Comparison of ENCODE assay signal across 8 cellular contexts in genomic region chr9:2465921-2466460, GRCh38.
DNase-seq lines count a peak whose midpoint lies in the region; ATAC-seq and TF ChIP-seq lines count a peak whose summit lies in the region.

No MANE protein-coding gene starts in this region.

- no peaks in the 10 kb centered on the region for H3K36me3 Mint-ChIP-seq in activated CD4-positive, alpha-beta memory T cell treated with anti-CD3 and anti-CD28 coated beads, Interleukin-2, amount 10 ng/mL, durations not matched to agents 7 days and 5 days (ENCODE audit: low read depth)
- H3K36me3 Mint-ChIP-seq in activated T-helper 2 cell treated with anti-CD3 and anti-CD28 coated beads, Interferon-gamma antibody, Interleukin-2, Interleukin-4, amounts not matched to agents 10 μg/mL and 5 μg/mL and 100 μg/mL, durations not matched to agents 14 hours and 24 hours and 36 hours (ENCODE audit: low read depth) = no peaks in the 10 kb centered on the region

- no peak overlapping the region for H3K9ac ChIP-seq in liver (ENCODE audit: low read depth in 1 of 2, low read length in 2 of 2)

- no peaks in the 10 kb centered on the region for H3K36me3 ChIP-seq in liver (ENCODE audit: control insufficient read depth in 4 of 4, insufficient read depth in 3 of 4, low read depth in 1 of 4, low read length in 3 of 4)

- no peaks in the 10 kb centered on the region for H3K27me3 ChIP-seq in liver (ENCODE audit: control insufficient read depth in 4 of 4, insufficient read depth in 4 of 4, low read length in 3 of 4)

- peaks cover 15% of the 10 kb centered on the region for H3K27me3 Mint-ChIP-seq in activated CD4-positive, alpha-beta memory T cell treated with anti-CD3 and anti-CD28 coated beads, Interleukin-2, amount 10 ng/mL, durations not matched to agents 7 days and 5 days
- H3K27me3 Mint-ChIP-seq in activated T-helper 2 cell treated with anti-CD3 and anti-CD28 coated beads, Interferon-gamma antibody, Interleukin-2, Interleukin-4, amounts not matched to agents 10 μg/mL and 5 μg/mL and 100 μg/mL, durations not matched to agents 14 hours and 24 hours and 36 hours (ENCODE audit: low read depth) = peaks cover 11% of the 10 kb centered on the region

- CTCF ChIA-PET in activated CD4-positive, alpha-beta memory T cell treated with anti-CD3 and anti-CD28 coated beads, Interleukin-2, amount 10 ng/mL, durations not matched to agents 7 days and 5 days (lab: Charles Lee) = no interaction called here

- H3K4me1 ChIP-seq in liver (ENCODE audit: control insufficient read depth in 4 of 4, insufficient read depth in 4 of 4, low read length in 3 of 4) = peaks cover 0 to 15% (median 10%) of the 10 kb centered on the region in 4 donors

- H3K27ac Mint-ChIP-seq in activated CD4-positive, alpha-beta memory T cell treated with anti-CD3 and anti-CD28 coated beads, Interleukin-2, amount 10 ng/mL, durations not matched to agents 7 days and 5 days = no peak overlapping the region
- H3K27ac Mint-ChIP-seq in activated T-helper 2 cell treated with anti-CD3 and anti-CD28 coated beads, Interferon-gamma antibody, Interleukin-2, Interleukin-4, amounts not matched to agents 10 μg/mL and 5 μg/mL and 100 μg/mL, durations not matched to agents 14 hours and 24 hours and 36 hours = no peak overlapping the region

- peak; percentile 43 for DNase-seq in NCI-H2196 treated with DMSO at 0.1 percent for 48 hours (lab: John Stamatoyannopoulos, UW; ENCODE audit: unreplicated experiment)
- no peak for DNase-seq in activated CD4-positive, alpha-beta T cell treated with anti-CD3 and anti-CD28 coated beads, Interleukin-2, amount 50 U/mL, for 48 hours
- DNase-seq in activated CD4-positive, alpha-beta memory T cell treated with anti-CD3 and anti-CD28 coated beads, Interleukin-2, amount 10 ng/mL, durations not matched to agents 7 days and 5 days = no peak
- DNase-seq in activated T-helper 2 cell treated with anti-CD3 and anti-CD28 coated beads, Interferon-gamma antibody, Interleukin-2, Interleukin-4, amounts not matched to agents 10 μg/mL and 5 μg/mL and 100 μg/mL, durations not matched to agents 14 hours and 24 hours and 36 hours (ENCODE audit: low spot score) = no peak

- no peaks in the 10 kb centered on the region for H3K9me3 Mint-ChIP-seq in activated CD4-positive, alpha-beta memory T cell treated with anti-CD3 and anti-CD28 coated beads, Interleukin-2, amount 10 ng/mL, durations not matched to agents 7 days and 5 days
- peaks cover 4% of the 10 kb centered on the region for H3K9me3 Mint-ChIP-seq in activated T-helper 2 cell treated with anti-CD3 and anti-CD28 coated beads, Interferon-gamma antibody, Interleukin-2, Interleukin-4, amounts not matched to agents 10 μg/mL and 5 μg/mL and 100 μg/mL, durations not matched to agents 14 hours and 24 hours and 36 hours

- H3K27ac ChIP-seq in 22Rv1 = peak overlapping the region; percentile 87
- H3K27ac ChIP-seq in liver (ENCODE audit: low read depth in 1 of 2, low read length in 2 of 2) = peak overlapping the region; percentile 30 to 33

- no peaks in the 10 kb centered on the region for H3K9me3 ChIP-seq in liver (ENCODE audit: control insufficient read depth in 4 of 4, low read length in 3 of 4)

- H3K4me1 Mint-ChIP-seq in activated CD4-positive, alpha-beta memory T cell treated with anti-CD3 and anti-CD28 coated beads, Interleukin-2, amount 10 ng/mL, durations not matched to agents 7 days and 5 days = no peaks in the 10 kb centered on the region
- peaks cover 2% of the 10 kb centered on the region for H3K4me1 Mint-ChIP-seq in activated T-helper 2 cell treated with anti-CD3 and anti-CD28 coated beads, Interferon-gamma antibody, Interleukin-2, Interleukin-4, amounts not matched to agents 10 μg/mL and 5 μg/mL and 100 μg/mL, durations not matched to agents 14 hours and 24 hours and 36 hours (ENCODE audit: low read depth)

- no peak overlapping the region for H3K4me3 Mint-ChIP-seq in activated CD4-positive, alpha-beta memory T cell treated with anti-CD3 and anti-CD28 coated beads, Interleukin-2, amount 10 ng/mL, durations not matched to agents 7 days and 5 days
- no peak overlapping the region for H3K4me3 Mint-ChIP-seq in activated T-helper 2 cell treated with anti-CD3 and anti-CD28 coated beads, Interferon-gamma antibody, Interleukin-2, Interleukin-4, amounts not matched to agents 10 μg/mL and 5 μg/mL and 100 μg/mL, durations not matched to agents 14 hours and 24 hours and 36 hours (ENCODE audit: low read depth)

- ATAC-seq in GM18909 (IDR thresholded peaks at IDR 0.05; ENCODE audit: poor library complexity, unreplicated experiment) (peak; percentile 100), HG02981 (IDR thresholded peaks at IDR 0.05; ENCODE audit: unreplicated experiment) (peak; percentile 98)

- WGBS in liver = 16% methylated on average over 1 of the region's 1 CpG

- H3K4me3 ChIP-seq in liver (ENCODE audit: low read depth in 1 of 3, low read length in 3 of 3) = no peak overlapping the region

- TF ChIP-seq CTCF in 22Rv1 (IDR thresholded peaks at IDR 0.05) (no peak), liver (IDR thresholded peaks at IDR 0.05; ENCODE audit: low read depth, low read length, missing input control) (no peak)

- intact Hi-C loops in activated T-helper 2 cell treated with anti-CD3 and anti-CD28 coated beads, Interferon-gamma antibody, Interleukin-2, Interleukin-4, amounts not matched to agents 10 μg/mL and 5 μg/mL and 100 μg/mL, durations not matched to agents 14 hours and 24 hours and 36 hours (cut with micrococcal nuclease) = loop anchor here (5.0 to 10.0 kb wide), 2 partner anchors 191 to 259 kb away; no protein-coding TSS in a partner anchor

- peak; percentile 48 to 55 for TF ChIP-seq RAD21 in liver (IDR thresholded peaks at IDR 0.05)

- POLR2A ChIA-PET in activated CD4-positive, alpha-beta memory T cell treated with anti-CD3 and anti-CD28 coated beads, Interleukin-2, amount 10 ng/mL, durations not matched to agents 7 days and 5 days (lab: Charles Lee) = no interaction called here

TF ChIP-seq in liver, 16 proteins besides CTCF, POLR2A, EP300 and RAD21 (continues in another document):
- TF ChIP-seq EGR1 (IDR thresholded peaks at IDR 0.05; ENCODE audit: low read depth in 2 of 2) = no peak
- no peak for TF ChIP-seq NR2F2 (IDR thresholded peaks at IDR 0.05)
- no peak for TF ChIP-seq FOXA1 (IDR thresholded peaks at IDR 0.05)
- peak; percentile 65 to 83 for TF ChIP-seq JUND (IDR thresholded peaks at IDR 0.05)
- TF ChIP-seq, protein P1, sequence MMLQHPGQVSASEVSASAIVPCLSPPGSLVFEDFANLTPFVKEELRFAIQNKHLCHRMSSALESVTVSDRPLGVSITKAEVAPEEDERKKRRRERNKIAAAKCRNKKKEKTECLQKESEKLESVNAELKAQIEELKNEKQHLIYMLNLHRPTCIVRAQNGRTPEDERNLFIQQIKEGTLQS (IDR thresholded peaks at IDR 0.05) = peak; percentile 49
- TF ChIP-seq HNF4G (IDR thresholded peaks at IDR 0.05) = peak; percentile 77
- TF ChIP-seq TAF1 (conservative IDR thresholded peaks at IDR 0.05) = no peak
- TF ChIP-seq SP1 (IDR thresholded peaks at IDR 0.05) = peak; percentile 88
- peak; percentile 39 to 64 for TF ChIP-seq RXRA (IDR thresholded peaks at IDR 0.05)
- TF ChIP-seq, protein P2, sequence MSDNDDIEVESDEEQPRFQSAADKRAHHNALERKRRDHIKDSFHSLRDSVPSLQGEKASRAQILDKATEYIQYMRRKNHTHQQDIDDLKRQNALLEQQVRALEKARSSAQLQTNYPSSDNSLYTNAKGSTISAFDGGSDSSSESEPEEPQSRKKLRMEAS (IDR thresholded peaks at IDR 0.05) = no peak
- TF ChIP-seq, protein P3, sequence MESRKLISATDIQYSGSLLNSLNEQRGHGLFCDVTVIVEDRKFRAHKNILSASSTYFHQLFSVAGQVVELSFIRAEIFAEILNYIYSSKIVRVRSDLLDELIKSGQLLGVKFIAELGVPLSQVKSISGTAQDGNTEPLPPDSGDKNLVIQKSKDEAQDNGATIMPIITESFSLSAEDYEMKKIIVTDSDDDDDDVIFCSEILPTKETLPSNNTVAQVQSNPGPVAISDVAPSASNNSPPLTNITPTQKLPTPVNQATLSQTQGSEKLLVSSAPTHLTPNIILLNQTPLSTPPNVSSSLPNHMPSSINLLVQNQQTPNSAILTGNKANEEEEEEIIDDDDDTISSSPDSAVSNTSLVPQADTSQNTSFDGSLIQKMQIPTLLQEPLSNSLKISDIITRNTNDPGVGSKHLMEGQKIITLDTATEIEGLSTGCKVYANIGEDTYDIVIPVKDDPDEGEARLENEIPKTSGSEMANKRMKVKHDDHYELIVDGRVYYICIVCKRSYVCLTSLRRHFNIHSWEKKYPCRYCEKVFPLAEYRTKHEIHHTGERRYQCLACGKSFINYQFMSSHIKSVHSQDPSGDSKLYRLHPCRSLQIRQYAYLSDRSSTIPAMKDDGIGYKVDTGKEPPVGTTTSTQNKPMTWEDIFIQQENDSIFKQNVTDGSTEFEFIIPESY (IDR thresholded peaks at IDR 0.05) = peak; percentile 64
- TF ChIP-seq YY1 (IDR thresholded peaks at IDR 0.05) = no peak
- TF ChIP-seq REST (IDR thresholded peaks at IDR 0.05) = peak; percentile 68
- TF ChIP-seq GABPA (IDR thresholded peaks at IDR 0.05 in 1 of 2, conservative IDR thresholded peaks at IDR 0.05 in 1 of 2) = peak in 1 of 2 donors; percentile 14
- TF ChIP-seq HNF4A (conservative IDR thresholded peaks at IDR 0.05) = peak; percentile 94
